24 cellular contexts compared by ENCODE assay signal in the genomic region with DNA sequence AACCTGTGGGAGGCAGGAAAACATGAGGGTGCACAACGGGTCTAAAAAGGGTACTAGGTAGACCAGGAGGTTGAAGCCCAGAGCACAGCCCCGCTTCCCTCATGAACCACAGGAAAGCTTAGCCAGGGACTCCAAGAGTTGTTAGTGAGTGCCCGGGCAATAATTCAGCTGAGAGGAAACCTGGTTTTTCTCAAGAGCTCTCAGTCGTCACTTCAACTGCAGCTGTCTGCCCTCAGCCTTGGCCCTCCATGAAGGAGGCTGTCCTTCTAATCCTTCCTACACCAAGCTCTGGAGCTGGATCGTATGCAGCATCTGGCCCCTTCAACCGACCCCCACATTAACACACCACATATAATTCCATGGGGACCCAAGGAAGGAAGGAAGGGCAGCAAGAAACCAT.
"Had no signal": no experiment of that assay in that cellular context is flagged by ENCODE, and none has a peak within 500 bp of the region (broad histone marks: within the 10 kb centered on the region; RNA-seq: fewer than 3 reads in every experiment).

No MANE protein-coding gene starts in this region.

- H3K27ac ChIP-seq: esophagus muscularis mucosa, foreskin keratinocyte, heart right ventricle, neutrophil, sigmoid colon, stomach, tibial nerve had no signal

- H3K27me3 ChIP-seq: esophagus muscularis mucosa, neutrophil, sigmoid colon, tibial nerve had no signal

- H3K4me1 ChIP-seq: esophagus muscularis mucosa, foreskin keratinocyte, stomach had no signal

- H3K36me3 ChIP-seq: esophagus muscularis mucosa, heart right ventricle, neutrophil, sigmoid colon, stomach, tibial nerve had no signal

- ATAC-seq: activated naive CD8-positive, alpha-beta T cell treated with anti-CD3 and anti-CD28 coated beads, Interleukin-2, amount 50 U/mL, for 24 hours; foreskin keratinocyte; left lobe of liver; stimulated activated naive B cell treated with anti-CD40 and anti-IgM and Interleukin-4, amounts not matched to agents 10 μg/mL and 1 μg/mL and 100 μg/mL, for 72 hours; T-helper 17 cell had no signal

- H3K9me3 ChIP-seq: esophagus muscularis mucosa, heart right ventricle, neutrophil, sigmoid colon, stomach, tibial nerve had no signal

- H3K4me3 ChIP-seq: esophagus muscularis mucosa, heart right ventricle, lung, sigmoid colon, smooth muscle cell, stomach, tibial nerve had no signal

- DNase-seq: activated CD4-positive, alpha-beta memory T cell treated with anti-CD3 and anti-CD28 coated beads for 36 hours; activated CD4-positive, alpha-beta T cell treated with anti-CD3 and anti-CD28 coated beads, Interleukin-2, amount 10 ng/mL, durations not matched to agents 24 days and 14 days; activated CD4-positive, CD25-positive, alpha-beta regulatory T cell treated with anti-CD3 and anti-CD28 coated beads, Interleukin-2, amount 50 U/mL, for 72 hours; activated CD8-positive, alpha-beta memory T cell treated with anti-CD3 and anti-CD28 coated beads, Interleukin-2, amount 50 U/mL, for 4 hours; activated naive CD8-positive, alpha-beta T cell treated with anti-CD3 and anti-CD28 coated beads, Interleukin-2, amount 50 U/mL, for 24 hours; activated T-cell treated with anti-CD3 and anti-CD28 coated beads, Interleukin-2, amount 50 U/mL, for 24 hours; amygdala; endodermal cell; foreskin keratinocyte; heart right ventricle; kidney glomerular epithelial cell; naive B cell; nephron progenitor cell; sigmoid colon; stimulated activated CD4-positive, alpha-beta T cell treated with anti-CD3 and anti-CD28 coated beads, Interleukin-1b, Interleukin-23, amount 100 ng/mL, for 48 hours; stimulated activated naive B cell treated with anti-CD40 and anti-IgM and Interleukin-4, amounts not matched to agents 10 μg/mL and 1 μg/mL and 100 μg/mL, for 72 hours; stomach; T-helper 17 cell had no signal
